Comparison of ENCODE assay signal across 8 cellular contexts in genomic region chr16:81076566-81077076, GRCh38. TPM values are rescaled to one million over a fixed set of nuclear protein-coding genes. Genes with fewer than 3 reads are reported as not detected.
A peak's percentile ranks its signal among the peaks of the same experiment; 100 is the strongest.
DNase-seq lines count a peak whose midpoint lies in the region; ATAC-seq and TF ChIP-seq lines count a peak whose summit lies in the region.

No MANE protein-coding gene starts in this region.

- H3K27ac ChIP-seq in hepatocyte, result peak overlapping the region; percentile 99

- H3K36me3 ChIP-seq in hepatocyte (replicated peaks; ENCODE audit: insufficient read depth, low read depth), result no peaks in the 10 kb centered on the region

- H3K27ac Mint-ChIP-seq in T-cell, result no peak overlapping the region

- TF ChIP-seq CTCF in hepatocyte (IDR thresholded peaks at IDR 0.05; ENCODE audit: poor library complexity) (no peak), retinal pigment epithelial cell (conservative IDR thresholded peaks at IDR 0.05; ENCODE audit: low read depth, low read length) (no peak)

- no peak overlapping the region for H3K4me3 Mint-ChIP-seq in T-cell

- H4K20me1 ChIP-seq in hepatocyte (ENCODE audit: insufficient read depth, poor library complexity, severe bottlenecking), result no peaks in the 10 kb centered on the region

- no peaks in the 10 kb centered on the region for H3K27me3 ChIP-seq in hepatocyte

- H3K79me2 ChIP-seq in hepatocyte, result no peaks in the 10 kb centered on the region

- H3K27me3 Mint-ChIP-seq in T-cell, result peaks cover 0 to 2% of the 10 kb centered on the region in 2 donors

- H3K4me2 ChIP-seq in hepatocyte, result peak overlapping the region; percentile 92

- H3K9me3 Mint-ChIP-seq in T-cell, result no peaks in the 10 kb centered on the region

- peaks cover 3 to 8% (median 6%) of the 10 kb centered on the region in 3 donors for H3K4me1 Mint-ChIP-seq in T-cell

- POLR2A ChIA-PET in T-cell (lab: Charles Lee), result interaction anchor here (0.5 to 2.4 kb wide), 7 partner anchors 8 to 671 kb away, joined by 3 to 9 read pairs (median 4); partner anchors contain the start of genes CENPN (in 1 of the 2) and CMC2 (in 1 of the 2)

- peaks cover 8% of the 10 kb centered on the region for H3K4me1 ChIP-seq in hepatocyte (ENCODE audit: insufficient read depth)

- DNase-seq in NCI-H146 treated with DMSO at 0.1 percent for 48 hours (lab: John Stamatoyannopoulos, UW; ENCODE audit: unreplicated experiment) (peak; percentile 57), T-cell (peak; percentile 79 to 97 (median 91)), amygdala (lab: John Stamatoyannopoulos, UW) (peak in 52 of 56 donors; percentile 60 to 100 (median 95)), hepatocyte (ENCODE audit: low spot score) (peak; percentile 93), retinal pigment epithelial cell (ENCODE audit: low read depth) (peak; percentile 46), NCI-H226 (no peak)

- CTCF ChIA-PET in T-cell (lab: Charles Lee), result interaction anchor here in 1 of 2 donors (0.6 to 3.1 kb wide), 5 partner anchors 10 to 554 kb away, joined by 3 to 35 read pairs (median 6); partner anchors contain the start of genes ATMIN, CENPN and CMC2

- H3K9me3 ChIP-seq in hepatocyte (ENCODE audit: low read depth), result no peaks in the 10 kb centered on the region

- H3K4me3 ChIP-seq in hepatocyte, result peak overlapping the region; percentile 79
- H3K4me3 ChIP-seq in retinal pigment epithelial cell (ENCODE audit: low read length), result peak overlapping the region; percentile 87

- H3K9me2 ChIP-seq in hepatocyte (replicated peaks; ENCODE audit: insufficient read depth), result no peaks in the 10 kb centered on the region

- ATAC-seq in GM18498 (IDR thresholded peaks at IDR 0.05; ENCODE audit: unreplicated experiment), result peak; percentile 87
- ATAC-seq in HG02938 (IDR thresholded peaks at IDR 0.05; ENCODE audit: unreplicated experiment), result peak; percentile 77
- peak; percentile 84 to 88 (median 86) for ATAC-seq in T-cell (replicated peaks in 1 of 4)

- H3K36me3 Mint-ChIP-seq in T-cell, result no peaks in the 10 kb centered on the region

- H2AFZ ChIP-seq in hepatocyte, result peak overlapping the region; percentile 80

- WGBS in hepatocyte (ENCODE audit: low lambda C conversion rate, missing lambda C conversion rate), result under 1% methylated on average over 26 of the region's 27 CpGs

RNA-seq across cellular contexts. Expression of gene C16orf46, which starts 0.4 kb away (rescaled TPM):
- total RNA-seq in T-cell (under 1 TPM in 4 of 5 donors, not detected in 1; 0.26 to 0.96 (median 0.36) TPM), hepatocyte (1.0 and 2.5 TPM in 2 replicates)
- 0.62 and 1.9 TPM in 2 replicates for polyA plus RNA-seq in hepatocyte

RNA-seq across cellular contexts. Expression of gene GCSH, which starts 19.6 kb away (rescaled TPM):
- 1 to 10 TPM; 2.8 to 5.4 (median 4.2) TPM for total RNA-seq in T-cell
- 44.3 and 53.6 TPM in 2 replicates for total RNA-seq in hepatocyte
- polyA plus RNA-seq in hepatocyte, result 71.7 and 83.1 TPM in 2 replicates

RNA-seq across cellular contexts. Expression of gene ATMIN, which starts 41.0 kb away (rescaled TPM):
- 10 to 100 TPM; 30.2 to 36.2 (median 31.8) TPM for total RNA-seq in T-cell
- total RNA-seq in hepatocyte, result 50.8 and 58.4 TPM in 2 replicates
- polyA plus RNA-seq in hepatocyte, result 30.7 and 35.6 TPM in 2 replicates
